Comparison of ENCODE assay signal across 9 cellular contexts in the genomic region with DNA sequence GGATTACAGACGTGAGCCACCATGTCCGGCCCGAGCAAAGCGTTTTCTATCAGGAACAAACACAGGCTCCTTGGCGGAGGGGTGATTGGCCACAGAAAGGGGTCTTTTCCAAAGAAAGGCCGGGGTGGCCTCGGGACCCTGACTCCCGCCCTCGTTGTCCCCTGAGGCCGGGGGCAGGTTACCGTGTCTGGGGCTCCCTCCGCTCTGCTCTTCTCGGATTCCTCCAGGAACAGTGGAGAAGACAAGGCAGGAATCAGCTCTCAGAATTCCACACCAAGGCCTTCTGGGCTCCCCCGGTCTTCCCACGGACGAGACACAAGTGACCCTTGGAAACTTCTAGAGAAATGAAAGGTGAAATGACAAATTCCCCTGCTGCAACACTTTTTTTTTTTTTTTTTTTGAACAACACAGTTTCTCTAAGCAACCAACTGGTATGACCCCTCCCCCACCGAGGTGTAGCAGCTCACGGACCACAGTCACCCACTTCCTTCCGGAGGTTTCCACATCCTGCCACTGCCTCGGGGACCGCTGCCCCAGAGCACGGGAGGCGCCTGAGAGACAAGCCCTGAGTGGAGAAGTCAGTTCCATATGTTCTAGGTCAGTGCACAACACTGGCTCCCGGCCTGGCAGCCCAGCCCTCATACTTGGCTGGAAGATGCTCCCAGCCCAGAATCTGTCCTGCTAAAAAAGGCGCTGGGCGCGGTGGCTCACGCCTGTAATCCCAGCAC. TPM values are rescaled to one million over a fixed set of nuclear protein-coding genes. Genes with fewer than 3 reads are reported as not detected.
DNase-seq lines count a peak whose midpoint lies in the region; ATAC-seq, FAIRE-seq and TF ChIP-seq lines count a peak whose summit lies in the region.
"Had no signal": no experiment of that assay in that cellular context is flagged by ENCODE, and none has a peak within 500 bp of the region (broad histone marks: within the 10 kb centered on the region; RNA-seq: fewer than 3 reads in every experiment).

No MANE protein-coding gene starts in this region.

- intact Hi-C loops in pancreas (cut with DNase I): no loop called here
- intact Hi-C loops in vagina (cut with DNase I): no loop called here

- H3K4me3 ChIP-seq in pancreas (peak overlapping the region in 1 of 4 donors; percentile 14), vagina (peak overlapping the region in 1 of 2 donors; percentile 27)

- DNase-seq in GM19238 (ENCODE audit: insufficient read length, low spot score) (peak; percentile 91), KG1 (lab: John Stamatoyannopoulos, UW) (peak; percentile 92), pancreas (peak in 2 of 6 donors; percentile 58 to 65), vagina (ENCODE audit: extremely low spot score in 2 of 2) (no peak), AG08395 (ENCODE audit: low spot score) (no peak), DMS 273 (lab: John Stamatoyannopoulos, UW; ENCODE audit: unreplicated experiment) (no peak)
- peak; percentile 82 to 87 for DNase-seq in activated CD4-positive, alpha-beta T cell treated with anti-CD3 and anti-CD28 coated beads, Interleukin-2, amount 50 U/mL, for 4 hours
- peak; percentile 71 for DNase-seq in effector CD8-positive, alpha-beta T cell (lab: John Stamatoyannopoulos, UW)

- H3K9me3 ChIP-seq in pancreas (no peaks in the 10 kb centered on the region), vagina (no peaks in the 10 kb centered on the region)

- peak in 3 of 4 donors; percentile 44 to 59 (median 46) for ATAC-seq in pancreas

- 83% methylated on average over 28 of the region's 28 CpGs for WGBS in pancreas, 2 donors

- H3K27ac ChIP-seq in pancreas (peak overlapping the region in 2 of 4 donors; percentile 42 to 58), vagina (peak overlapping the region; percentile 48)

- no peak for TF ChIP-seq POLR2A in vagina (IDR thresholded peaks at IDR 0.05)

- H3K27me3 ChIP-seq in pancreas: no peaks in the 10 kb centered on the region
- H3K27me3 ChIP-seq in vagina: no peaks in the 10 kb centered on the region

- H3K4me1 ChIP-seq in pancreas: peaks cover 0 to 5% (median 0%) of the 10 kb centered on the region in 3 donors
- peaks cover 90% of the 10 kb centered on the region for H3K4me1 ChIP-seq in vagina

- no peak for FAIRE-seq in pancreas (lab: Jason Lieb, UNC)
- FAIRE-seq: TTC549 had no signal

- H3K36me3 ChIP-seq in pancreas (no peaks in the 10 kb centered on the region), vagina (peaks cover 0 to 11% of the 10 kb centered on the region in 2 donors)

- TF ChIP-seq CTCF in pancreas (IDR thresholded peaks at IDR 0.05) (no peak), vagina (IDR thresholded peaks at IDR 0.05) (no peak)

RNA-seq across cellular contexts. Expression of a gene that starts 11.0 kb away (rescaled TPM):
- 10 to 100 TPM; 14.5 to 26.0 (median 17.4) TPM for total RNA-seq in pancreas
- 10 to 100 TPM in 1 of 2 donors, 1 to 10 TPM in 1; 9.2 to 11.1 TPM for polyA plus RNA-seq in pancreas
- total RNA-seq in vagina: 50.6 TPM

RNA-seq across cellular contexts. Expression of a gene that starts 11.6 kb away (rescaled TPM):
- total RNA-seq in pancreas: 10 to 100 TPM in 1 of 6 donors, 1 to 10 TPM in 5; 5.2 to 10.5 (median 7.0) TPM
- polyA plus RNA-seq in pancreas: 10 to 100 TPM; 32.8 to 42.2 TPM
- 7.9 TPM for total RNA-seq in vagina

RNA-seq across cellular contexts. Expression of a gene that starts 34.1 kb away (rescaled TPM):
- total RNA-seq in pancreas (100 to 1,000 TPM; 178 to 446 (median 252) TPM), vagina (185 TPM)
- 100 to 1,000 TPM; 102 to 143 TPM for polyA plus RNA-seq in pancreas

Comparison
In these comparisons a context has a peak if more than half of its experiments do, and no peak if none do; other contexts are left out.
1. DNase-seq: peak in GM19238 (single experiment), KG1 (single experiment), activated CD4-positive, alpha-beta T cell treated with anti-CD3 and anti-CD28 coated beads, Interleukin-2, amount 50 U/mL, for 4 hours (2 of 2) and effector CD8-positive, alpha-beta T cell (single experiment); none in vagina (0 of 2), AG08395 (single experiment) and DMS 273 (single experiment).